In genomic region chr3:41199866-41200668, GRCh38 we compare ENCODE assay signal across 8 cellular contexts. TPM values are rescaled to one million over a fixed set of nuclear protein-coding genes. Genes with fewer than 3 reads are reported as not detected.
DNase-seq lines count a peak whose midpoint lies in the region; ATAC-seq lines count a peak whose summit lies in the region.

No MANE protein-coding gene starts in this region.

- peak overlapping the region; percentile 98 for H3K56ac ChIP-seq in mesendoderm (ENCODE audit: low read length)

- no peaks in the 10 kb centered on the region for H3K79me1 ChIP-seq in mesendoderm (ENCODE audit: low read length)

- WGBS in mesendoderm (ENCODE audit: extremely low coverage, insufficient coverage, low lambda C conversion rate), result no CpG with 5 or more reads among the region's 40 CpGs

- POLR2A ChIA-PET in activated CD4-positive, alpha-beta T cell treated with anti-CD3 and anti-CD28 coated beads, Interleukin-2, amount 10 ng/mL, durations not matched to agents 7 days and 5 days (lab: Charles Lee), result no interaction called here

- peak; percentile 13 for ATAC-seq in GM19035 (IDR thresholded peaks at IDR 0.05; ENCODE audit: unreplicated experiment)
- peak; percentile 13 for ATAC-seq in effector memory CD8-positive, alpha-beta T cell (replicated peaks)
- peak; percentile 37 for ATAC-seq in stimulated activated naive CD8-positive, alpha-beta T cell treated with anti-CD3 and anti-CD28 coated beads, Interleukin-15, Interleukin-2, amounts not matched to agents 100 U/mL and 50 U/mL, for 24 hours

- H3K4me1 ChIP-seq in mesendoderm (ENCODE audit: control insufficient read depth, low read depth, low read length), result peaks cover 4% of the 10 kb centered on the region

- CTCF ChIA-PET in activated CD4-positive, alpha-beta T cell treated with anti-CD3 and anti-CD28 coated beads, Interleukin-2, amount 10 ng/mL, durations not matched to agents 7 days and 5 days (lab: Charles Lee), result no interaction called here

- H3K18ac ChIP-seq in mesendoderm (ENCODE audit: low read length), result peak overlapping the region; percentile 100

- H3K36me3 ChIP-seq in mesendoderm (ENCODE audit: control insufficient read depth, insufficient read depth, low read length), result no peaks in the 10 kb centered on the region

- H2BK5ac ChIP-seq in mesendoderm (ENCODE audit: low read length), result no peak overlapping the region

- no peaks in the 10 kb centered on the region for H3K9me3 Mint-ChIP-seq in activated CD4-positive, alpha-beta T cell treated with anti-CD3 and anti-CD28 coated beads, Interleukin-2, amount 10 ng/mL, durations not matched to agents 7 days and 5 days
- no peaks in the 10 kb centered on the region for H3K9me3 Mint-ChIP-seq in effector memory CD8-positive, alpha-beta T cell

- H3K4me3 Mint-ChIP-seq in activated CD4-positive, alpha-beta T cell treated with anti-CD3 and anti-CD28 coated beads, Interleukin-2, amount 10 ng/mL, durations not matched to agents 7 days and 5 days, result peak overlapping the region; percentile 84
- H3K4me3 Mint-ChIP-seq in effector memory CD8-positive, alpha-beta T cell, result peak overlapping the region; percentile 86 to 91

- peak overlapping the region; percentile 77 for H3K4me3 ChIP-seq in Jurkat, Clone E6-1 (ENCODE audit: low read length)
- H3K4me3 ChIP-seq in mesendoderm (ENCODE audit: low read length), result peak overlapping the region; percentile 89

- no peaks in the 10 kb centered on the region for H3K27me3 ChIP-seq in mesendoderm (ENCODE audit: insufficient read depth, low read length, poor library complexity)

- peak; percentile 38 for DNase-seq in AG08395 (ENCODE audit: low spot score)
- peak; percentile 14 for DNase-seq in Jurkat, Clone E6-1 (ENCODE audit: low read depth, low spot score)
- peak; percentile 38 for DNase-seq in activated CD4-positive, alpha-beta T cell treated with anti-CD3 and anti-CD28 coated beads, Interleukin-2, amount 10 ng/mL, durations not matched to agents 7 days and 5 days
- peak; percentile 6 to 25 (median 12) for DNase-seq in effector memory CD8-positive, alpha-beta T cell
- DNase-seq in mesendoderm, result peak; percentile 40
- DNase-seq in stimulated activated naive CD8-positive, alpha-beta T cell treated with anti-CD3 and anti-CD28 coated beads, Interleukin-15, Interleukin-2, amounts not matched to agents 100 U/mL and 50 U/mL, for 24 hours, result peak; percentile 55
- no peak for DNase-seq in hippocampal formation (lab: John Stamatoyannopoulos, UW)

- peaks cover 20% of the 10 kb centered on the region for H3K27me3 Mint-ChIP-seq in activated CD4-positive, alpha-beta T cell treated with anti-CD3 and anti-CD28 coated beads, Interleukin-2, amount 10 ng/mL, durations not matched to agents 7 days and 5 days
- H3K27me3 Mint-ChIP-seq in effector memory CD8-positive, alpha-beta T cell, result peaks cover 0 to 7% of the 10 kb centered on the region in 2 donors

- H3K36me3 Mint-ChIP-seq in activated CD4-positive, alpha-beta T cell treated with anti-CD3 and anti-CD28 coated beads, Interleukin-2, amount 10 ng/mL, durations not matched to agents 7 days and 5 days (ENCODE audit: low read depth), result peaks cover 2% of the 10 kb centered on the region
- H3K36me3 Mint-ChIP-seq in effector memory CD8-positive, alpha-beta T cell (ENCODE audit: insufficient read depth), result peaks cover 16% of the 10 kb centered on the region

- peak overlapping the region; percentile 100 for H4K8ac ChIP-seq in mesendoderm (ENCODE audit: low read depth, low read length)

- no peak overlapping the region for H4K5ac ChIP-seq in mesendoderm (ENCODE audit: low read length)

- H3K4me2 ChIP-seq in mesendoderm (ENCODE audit: low read length), result peak overlapping the region; percentile 21

- peak overlapping the region; percentile 97 for H3K9ac ChIP-seq in mesendoderm (ENCODE audit: low read length)

- H3K4me1 Mint-ChIP-seq in activated CD4-positive, alpha-beta T cell treated with anti-CD3 and anti-CD28 coated beads, Interleukin-2, amount 10 ng/mL, durations not matched to agents 7 days and 5 days, result peaks cover 42% of the 10 kb centered on the region
- peaks cover 31 to 46% of the 10 kb centered on the region in 2 donors for H3K4me1 Mint-ChIP-seq in effector memory CD8-positive, alpha-beta T cell (ENCODE audit: low read depth in 2 of 2)

- no peak overlapping the region for H3K23ac ChIP-seq in mesendoderm (ENCODE audit: low read length)

- peak overlapping the region; percentile 100 for H3K4ac ChIP-seq in mesendoderm (ENCODE audit: low read depth, low read length)

- peak overlapping the region; percentile 90 for H3K27ac Mint-ChIP-seq in activated CD4-positive, alpha-beta T cell treated with anti-CD3 and anti-CD28 coated beads, Interleukin-2, amount 10 ng/mL, durations not matched to agents 7 days and 5 days
- H3K27ac Mint-ChIP-seq in effector memory CD8-positive, alpha-beta T cell, result peak overlapping the region; percentile 88 to 94

- peak overlapping the region; percentile 97 for H3K27ac ChIP-seq in mesendoderm (ENCODE audit: low read depth, low read length)

- no peak overlapping the region for H2AK5ac ChIP-seq in mesendoderm (ENCODE audit: low read length)

- H2BK120ac ChIP-seq in mesendoderm (ENCODE audit: low read depth, low read length), result peak overlapping the region; percentile 79

- peaks cover 47% of the 10 kb centered on the region for H3K79me2 ChIP-seq in mesendoderm (ENCODE audit: control insufficient read depth, insufficient read depth, low read length)

- H2BK15ac ChIP-seq in mesendoderm (replicated peaks; ENCODE audit: low read depth), result no peak overlapping the region

RNA-seq across cellular contexts. Expression of gene CTNNB1, which starts 0.8 kb away (rescaled TPM):
- 70.0 TPM for polyA plus RNA-seq in Jurkat, Clone E6-1 (2012; ENCODE audit: insufficient read depth, insufficient read length)
- total RNA-seq in activated CD4-positive, alpha-beta T cell treated with anti-CD3 and anti-CD28 coated beads, Interleukin-2, amount 10 ng/mL, durations not matched to agents 7 days and 5 days, result 100 to 1,000 TPM; 118 to 129 TPM
- polyA plus RNA-seq in mesendoderm (2013, experiment 1 of 2), result 390 TPM
- 383 TPM for polyA plus RNA-seq in mesendoderm (2013, experiment 2 of 2)

Comparison
In these comparisons a context has a peak if more than half of its experiments do, and no peak if none do; other contexts are left out.
1. DNase-seq: peak in AG08395 (single experiment), Jurkat, Clone E6-1 (single experiment), activated CD4-positive, alpha-beta T cell treated with anti-CD3 and anti-CD28 coated beads, Interleukin-2, amount 10 ng/mL, durations not matched to agents 7 days and 5 days (single experiment), effector memory CD8-positive, alpha-beta T cell (3 of 3), mesendoderm (single experiment) and stimulated activated naive CD8-positive, alpha-beta T cell treated with anti-CD3 and anti-CD28 coated beads, Interleukin-15, Interleukin-2, amounts not matched to agents 100 U/mL and 50 U/mL, for 24 hours (single experiment); none in hippocampal formation (0 of 2).
2. Peak in every context shown above with its lines, with median percentiles within 50 percentile points of each other: ATAC-seq.